In genomic region chr3:148158210-148158609, GRCh38 we compare ENCODE assay signal across 15 cellular contexts.
DNase-seq lines count a peak whose midpoint lies in the region; ATAC-seq and TF ChIP-seq lines count a peak whose summit lies in the region.
"Had no signal": no experiment of that assay in that cellular context is flagged by ENCODE, and none has a peak within 500 bp of the region (broad histone marks: within the 10 kb centered on the region; RNA-seq: fewer than 3 reads in every experiment).

No MANE protein-coding gene starts in this region.

- H3K9me3 Mint-ChIP-seq in H9 = peaks cover 5 to 12% of the 10 kb centered on the region in 2 experiments; a peak in 3 of 5 replicates

- TF ChIP-seq CTCF in hepatocyte (IDR thresholded peaks at IDR 0.05; ENCODE audit: poor library complexity) = no peak
- no peak for TF ChIP-seq CTCF in H9 (conservative IDR thresholded peaks at IDR 0.05)

- H2BK15ac ChIP-seq in mesenchymal stem cell (ENCODE audit: low read depth, poor library complexity, severe bottlenecking) (no peak overlapping the region), H9 (ENCODE audit: low read depth, low read length) (no peak overlapping the region)

- WGBS in mesenchymal stem cell = 0% methylated on average over 1 of the region's 3 CpGs
- 82% methylated on average over 3 of the region's 3 CpGs for WGBS in hepatocyte (ENCODE audit: low lambda C conversion rate, missing lambda C conversion rate)
- no CpG with 5 or more reads among the region's 3 CpGs for WGBS in H9 (ENCODE audit: extremely low coverage, insufficient read length, low lambda C conversion rate)

- H4K20me1 ChIP-seq in hepatocyte (ENCODE audit: insufficient read depth, poor library complexity, severe bottlenecking) (no peaks in the 10 kb centered on the region), H9 (ENCODE audit: control insufficient read depth, insufficient read depth, insufficient read length) (no peaks in the 10 kb centered on the region)

- no peaks in the 10 kb centered on the region for H3K79me2 ChIP-seq in hepatocyte
- no peaks in the 10 kb centered on the region for H3K79me2 ChIP-seq in H9 (ENCODE audit: insufficient read depth, low read length)

- no peak overlapping the region for H3K27ac ChIP-seq in mesenchymal stem cell (ENCODE audit: low read length, poor library complexity, severe bottlenecking)
- no peak overlapping the region for H3K27ac ChIP-seq in hepatocyte
- no peak overlapping the region for H3K27ac ChIP-seq in H9 (ENCODE audit: insufficient read length, low read depth, low read length)
- H3K27ac ChIP-seq: PC-9, right atrium auricular region had no signal

- H3K4me1 ChIP-seq in mesenchymal stem cell (ENCODE audit: control insufficient read depth, insufficient read depth, low read depth, low read length) (no peaks in the 10 kb centered on the region), hepatocyte (ENCODE audit: insufficient read depth) (no peaks in the 10 kb centered on the region), H9 (ENCODE audit: insufficient read depth, low read length) (no peaks in the 10 kb centered on the region)
- H3K4me1 ChIP-seq: right atrium auricular region had no signal

- no peaks in the 10 kb centered on the region for H3K23me2 ChIP-seq in H9 (ENCODE audit: insufficient read length, low read depth, low read length, poor library complexity, severe bottlenecking)

- H3K18ac ChIP-seq in mesenchymal stem cell (ENCODE audit: low read depth in 1 of 2, low read length in 2 of 2) (no peak overlapping the region), H9 (ENCODE audit: insufficient read length, low read depth, low read length) (no peak overlapping the region)

- H2AK5ac ChIP-seq in mesenchymal stem cell (ENCODE audit: low read length, severe bottlenecking) (no peak overlapping the region), H9 (ENCODE audit: insufficient read length, low read length) (no peak overlapping the region)

- no peaks in the 10 kb centered on the region for H3K9me2 ChIP-seq in hepatocyte (replicated peaks; ENCODE audit: insufficient read depth)

- H3K9ac ChIP-seq in mesenchymal stem cell (ENCODE audit: low read length) (no peak overlapping the region), H9 (ENCODE audit: extremely low read depth, insufficient read length, low read length) (no peak overlapping the region)

- H2BK5ac ChIP-seq in mesenchymal stem cell (ENCODE audit: low read depth, low read length, poor library complexity, severe bottlenecking) (no peak overlapping the region), H9 (ENCODE audit: insufficient read length, low read length) (no peak overlapping the region)

- no peak overlapping the region for H2BK20ac ChIP-seq in H9 (ENCODE audit: low read depth, low read length, poor library complexity, severe bottlenecking)

- no peak overlapping the region for H2BK120ac ChIP-seq in mesenchymal stem cell (ENCODE audit: low read depth, low read length)
- no peak overlapping the region for H2BK120ac ChIP-seq in H9 (ENCODE audit: low read depth, low read length, poor library complexity, severe bottlenecking)

- H3T11ph ChIP-seq in H9 (ENCODE audit: low read length) = no peak overlapping the region

- peak; percentile 78 for DNase-seq in Ammon's horn (ENCODE audit: low spot score)
- DNase-seq in M059J (ENCODE audit: low read depth) = peak; percentile 76
- DNase-seq in dermis blood vessel endothelial cell = peak; percentile 72
- DNase-seq in mesenchymal stem cell = peak; percentile 18
- DNase-seq in hepatocyte (ENCODE audit: low spot score) = no peak
- no peak for DNase-seq in H9
- DNase-seq: activated CD4-positive, CD25-positive, alpha-beta regulatory T cell; activated naive CD4-positive, alpha-beta T cell treated with anti-CD3 and anti-CD28 coated beads, Interleukin-2, amount 10 ng/mL, durations not matched to agents 7 days and 5 days; endodermal cell; NCI-H187; stimulated activated CD8-positive, alpha-beta memory T cell treated with anti-CD3 and anti-CD28 coated beads, Interleukin-4, amount 100 ng/mL, for 48 hours had no signal

- H3K4me1 Mint-ChIP-seq in H9 = peaks cover 5 to 13% of the 10 kb centered on the region in 2 experiments
- H3K4me1 Mint-ChIP-seq: activated naive CD4-positive, alpha-beta T cell treated with anti-CD3 and anti-CD28 coated beads, Interleukin-2, amount 10 ng/mL, durations not matched to agents 7 days and 5 days; endodermal cell had no signal

- H3K14ac ChIP-seq in mesenchymal stem cell (ENCODE audit: low read length in 2 of 2) (no peak overlapping the region), H9 (ENCODE audit: insufficient read depth, low read length) (no peak overlapping the region)

- no peak overlapping the region for H2AFZ ChIP-seq in mesenchymal stem cell (ENCODE audit: low read depth, low read length)
- H2AFZ ChIP-seq in hepatocyte = no peak overlapping the region
- no peak overlapping the region for H2AFZ ChIP-seq in H9 (ENCODE audit: low read length)
- H2AFZ ChIP-seq: PC-9 had no signal

- H3K23ac ChIP-seq in mesenchymal stem cell (ENCODE audit: low read length in 2 of 2) = no peak overlapping the region
- no peak overlapping the region for H3K23ac ChIP-seq in H9 (ENCODE audit: insufficient read length, low read depth, low read length)

- no peaks in the 10 kb centered on the region for H3K79me1 ChIP-seq in mesenchymal stem cell (replicated peaks; ENCODE audit: low read length, poor library complexity, severe bottlenecking)
- H3K79me1 ChIP-seq in H9 (ENCODE audit: insufficient read depth, low read depth, low read length, poor library complexity, severe bottlenecking) = no peaks in the 10 kb centered on the region

- H3K27me3 Mint-ChIP-seq in H9 (ENCODE audit: low read depth) = no peaks in the 10 kb centered on the region
- H3K27me3 Mint-ChIP-seq: activated naive CD4-positive, alpha-beta T cell treated with anti-CD3 and anti-CD28 coated beads, Interleukin-2, amount 10 ng/mL, durations not matched to agents 7 days and 5 days had no signal

- ATAC-seq in HG02884 (IDR thresholded peaks at IDR 0.05; ENCODE audit: unreplicated experiment) (no peak), GM19351 (IDR thresholded peaks at IDR 0.05; ENCODE audit: unreplicated experiment) (no peak)

- no peak overlapping the region for H2BK12ac ChIP-seq in mesenchymal stem cell (ENCODE audit: low read length in 2 of 2)
- no peak overlapping the region for H2BK12ac ChIP-seq in H9 (ENCODE audit: insufficient read length, low read depth, low read length)

- peaks cover 2 to 13% (median 10%) of the 10 kb centered on the region in 3 experiments for H3K36me3 Mint-ChIP-seq in H9 (ENCODE audit: insufficient read depth in 1 of 3, low read depth in 3 of 3)
- H3K36me3 Mint-ChIP-seq: activated naive CD4-positive, alpha-beta T cell treated with anti-CD3 and anti-CD28 coated beads, Interleukin-2, amount 10 ng/mL, durations not matched to agents 7 days and 5 days had no signal

- no peak overlapping the region for H3K56ac ChIP-seq in H9 (ENCODE audit: insufficient read length, low read depth, low read length)

- H3K36me3 ChIP-seq in mesenchymal stem cell (ENCODE audit: control insufficient read depth in 1 of 2, insufficient read depth in 2 of 2, low read depth in 1 of 2, low read length in 2 of 2) (no peaks in the 10 kb centered on the region), hepatocyte (replicated peaks; ENCODE audit: insufficient read depth, low read depth) (no peaks in the 10 kb centered on the region)
- H3K36me3 ChIP-seq: right atrium auricular region had no signal

- H3K4me3 ChIP-seq in mesenchymal stem cell (ENCODE audit: insufficient read depth in 1 of 2, low read depth in 1 of 2, low read length in 2 of 2) (no peak overlapping the region), hepatocyte (no peak overlapping the region)
- H3K4me3 ChIP-seq: PC-9, right atrium auricular region had no signal

- H3K4ac ChIP-seq in mesenchymal stem cell (ENCODE audit: low read depth in 1 of 2, low read length in 2 of 2) (no peak overlapping the region), H9 (ENCODE audit: low read depth, low read length) (no peak overlapping the region)

- no peaks in the 10 kb centered on the region for H3K27me3 ChIP-seq in mesenchymal stem cell (ENCODE audit: control insufficient read depth in 1 of 2, insufficient read depth in 1 of 2, low read length in 2 of 2)
- no peaks in the 10 kb centered on the region for H3K27me3 ChIP-seq in hepatocyte
- H3K27me3 ChIP-seq in H9 (ENCODE audit: insufficient read depth, low read length) = no peaks in the 10 kb centered on the region
- H3K27me3 ChIP-seq: right atrium auricular region had no signal

- H3K4me2 ChIP-seq in mesenchymal stem cell (ENCODE audit: low read length, poor library complexity, severe bottlenecking) (no peak overlapping the region), hepatocyte (no peak overlapping the region), H9 (ENCODE audit: insufficient read depth, insufficient read length, low read length) (no peak overlapping the region)
- H3K4me2 ChIP-seq: PC-9 had no signal

- no peak overlapping the region for H4K8ac ChIP-seq in mesenchymal stem cell (ENCODE audit: low read length)
- H4K8ac ChIP-seq in H9 (replicated peaks; ENCODE audit: insufficient read length, low read depth, low read length) = no peak overlapping the region

- H3K9me3 ChIP-seq in mesenchymal stem cell (ENCODE audit: control insufficient read depth, low read length) (no peaks in the 10 kb centered on the region), hepatocyte (ENCODE audit: low read depth) (no peaks in the 10 kb centered on the region), H9 (ENCODE audit: control insufficient read depth, low read depth, low read length) (no peaks in the 10 kb centered on the region)
- H3K9me3 ChIP-seq: right atrium auricular region had no signal

- no peak overlapping the region for H4K5ac ChIP-seq in H9 (ENCODE audit: insufficient read length, low read depth, low read length)

- no peak overlapping the region for H4K91ac ChIP-seq in mesenchymal stem cell (ENCODE audit: low read length)
- H4K91ac ChIP-seq in H9 (ENCODE audit: insufficient read length, low read depth, low read length) = no peak overlapping the region

- H3K27ac Mint-ChIP-seq in H9 = no peak overlapping the region; a peak in 1 of 7 replicates
- H3K27ac Mint-ChIP-seq: activated naive CD4-positive, alpha-beta T cell treated with anti-CD3 and anti-CD28 coated beads, Interleukin-2, amount 10 ng/mL, durations not matched to agents 7 days and 5 days; endodermal cell had no signal

- no peak overlapping the region for H3K4me3 Mint-ChIP-seq in H9
- H3K4me3 Mint-ChIP-seq: activated naive CD4-positive, alpha-beta T cell treated with anti-CD3 and anti-CD28 coated beads, Interleukin-2, amount 10 ng/mL, durations not matched to agents 7 days and 5 days; endodermal cell had no signal

Comparison
In these comparisons a context has a peak if more than half of its experiments do, and no peak if none do; other contexts are left out.
1. DNase-seq: peak in Ammon's horn (single experiment), M059J (single experiment), dermis blood vessel endothelial cell (single experiment) and mesenchymal stem cell (single experiment); none in hepatocyte (single experiment) and H9 (single experiment).